ENCODE assay signal across 2 cellular contexts in genomic region chr7:83248000-83248399, GRCh38.
TF ChIP-seq lines count a peak whose summit lies in the region.

No MANE protein-coding gene starts in this region.

TF ChIP-seq in A549, 52 proteins besides CTCF, POLR2A, EP300 and RAD21 (continued from another document):
- TF ChIP-seq MYC (IDR thresholded peaks at IDR 0.05; ENCODE audit: borderline replicate concordance, low read length) (no peak), KDM5A (IDR thresholded peaks at IDR 0.05) (no peak), HEYL (CRISPR knock-in tag; IDR thresholded peaks at IDR 0.05) (no peak), ELK1 (IDR thresholded peaks at IDR 0.05; ENCODE audit: low read depth, low read length) (no peak), RNF2 (IDR thresholded peaks at IDR 0.05; ENCODE audit: borderline replicate concordance, low read depth) (no peak)

TF ChIP-seq in HCT116, 20 proteins besides CTCF, POLR2A, EP300 and RAD21 (continued from another document):
- no peak for TF ChIP-seq POLR2AphosphoS5 (IDR thresholded peaks at IDR 0.05; ENCODE audit: low read depth, low read length)
- no peak for TF ChIP-seq TCF7L2 (IDR thresholded peaks at IDR 0.05; ENCODE audit: borderline replicate concordance, extremely low read depth, insufficient read depth, insufficient read length)
- no peak for TF ChIP-seq SRF (IDR thresholded peaks at IDR 0.05; ENCODE audit: low read depth)
- TF ChIP-seq SP1 (IDR thresholded peaks at IDR 0.05; ENCODE audit: low read depth) = no peak
- TF ChIP-seq REST (IDR thresholded peaks at IDR 0.05; ENCODE audit: low read depth) = no peak
- no peak for TF ChIP-seq ZFX (IDR thresholded peaks at IDR 0.05)
- TF ChIP-seq YY1 (IDR thresholded peaks at IDR 0.05; ENCODE audit: extremely low read depth, insufficient replicate concordance, low read depth, low read length) = no peak
- no peak for TF ChIP-seq ZNF274 (IDR thresholded peaks at IDR 0.05; ENCODE audit: low read depth, low read length)
- no peak for TF ChIP-seq ELF1 (IDR thresholded peaks at IDR 0.05; ENCODE audit: borderline replicate concordance, low read depth)
- TF ChIP-seq SIN3A (IDR thresholded peaks at IDR 0.05; ENCODE audit: low read depth) = no peak
- no peak for TF ChIP-seq ATF3 (IDR thresholded peaks at IDR 0.05)
- no peak for TF ChIP-seq CBX3 (IDR thresholded peaks at IDR 0.05; ENCODE audit: low read depth)
- TF ChIP-seq ZBTB33 (IDR thresholded peaks at IDR 0.05; ENCODE audit: extremely low read depth, insufficient replicate concordance, low read length) = no peak
- no peak for TF ChIP-seq EGR1 (IDR thresholded peaks at IDR 0.05; ENCODE audit: low read depth)
- no peak for TF ChIP-seq EZH2phosphoT487 (IDR thresholded peaks at IDR 0.05; ENCODE audit: borderline replicate concordance)
TF ChIP-seq in HCT116: peak in this region for 0.
